34 cellular contexts compared by ENCODE assay signal in genomic region chr5:107367919-107368318, GRCh38.
"Had no signal": no experiment of that assay in that cellular context is flagged by ENCODE, and none has a peak within 500 bp of the region (broad histone marks: within the 10 kb centered on the region; RNA-seq: fewer than 3 reads in every experiment).

No MANE protein-coding gene starts in this region.

- H3K4me1 ChIP-seq: ascending aorta had no signal

- H3K9me3 ChIP-seq: ascending aorta, esophagus squamous epithelium, gastroesophageal sphincter had no signal

- H3K4me3 Mint-ChIP-seq: activated CD4-positive, alpha-beta memory T cell treated with anti-CD3 and anti-CD28 coated beads, Interleukin-2, amount 10 ng/mL, durations not matched to agents 7 days and 5 days; activated CD4-positive, alpha-beta T cell treated with anti-CD3 and anti-CD28 coated beads for 36 hours; activated CD4-positive, alpha-beta T cell treated with anti-CD3 and anti-CD28 coated beads, Interleukin-2, amount 10 ng/mL, durations not matched to agents 24 days and 14 days; activated naive CD4-positive, alpha-beta T cell treated with anti-CD3 and anti-CD28 coated beads, Interleukin-2, amount 10 ng/mL, durations not matched to agents 7 days and 5 days; activated naive CD8-positive, alpha-beta T cell treated with anti-CD3 and anti-CD28 coated beads, Interleukin-2, amount 10 ng/mL, durations not matched to agents 7 days and 5 days; activated T-cell treated with anti-CD3 and anti-CD28 coated beads, Interleukin-2, amount 50 U/mL, for 24 hours; activated T-cell treated with anti-CD3 and anti-CD28 coated beads, Interleukin-2, amount 50 U/mL, for 72 hours; central memory CD8-positive, alpha-beta T cell; dendritic cell treated with granulocyte-macrophage colony-stimulating factor and Interleukin-4, amounts not matched to agents 40 ng/mL and 50 ng/mL, for 4 days; effector memory CD8-positive, alpha-beta T cell; T-helper 17 cell; T-helper 2 cell treated with Interferon-gamma antibody and Interleukin-4, amounts not matched to agents 5 μg/mL and 100 μg/mL, for 36 hours had no signal

- H3K27ac ChIP-seq: ascending aorta, coronary artery, epithelial cell of prostate, esophagus squamous epithelium, gastroesophageal sphincter, WERI-Rb-1 had no signal

- H3K36me3 Mint-ChIP-seq: activated naive CD4-positive, alpha-beta T cell treated with anti-CD3 and anti-CD28 coated beads, Interleukin-2, amount 10 ng/mL, durations not matched to agents 7 days and 5 days; activated naive CD4-positive, alpha-beta T cell treated with anti-CD3 and anti-CD28 coated beads, Interleukin-2, amount 50 U/mL, for 72 hours; activated naive CD8-positive, alpha-beta T cell treated with anti-CD3 and anti-CD28 coated beads, Interleukin-2, amount 10 ng/mL, durations not matched to agents 7 days and 5 days; brain had no signal

- H3K4me1 Mint-ChIP-seq: activated naive CD8-positive, alpha-beta T cell treated with anti-CD3 and anti-CD28 coated beads, Interleukin-2, amount 10 ng/mL, durations not matched to agents 7 days and 5 days had no signal

- FAIRE-seq: bronchial epithelial cell, endometrium, endothelial cell of umbilical vein had no signal

- H3K4me3 ChIP-seq: ascending aorta, coronary artery, esophagus squamous epithelium, gastroesophageal sphincter had no signal

- H3K27ac Mint-ChIP-seq: activated CD4-positive, alpha-beta memory T cell treated with anti-CD3 and anti-CD28 coated beads, Interleukin-2, amount 10 ng/mL, durations not matched to agents 7 days and 5 days; activated CD4-positive, alpha-beta T cell treated with anti-CD3 and anti-CD28 coated beads for 36 hours; activated CD4-positive, alpha-beta T cell treated with anti-CD3 and anti-CD28 coated beads, Interleukin-2, amount 10 ng/mL, durations not matched to agents 24 days and 14 days; activated naive CD4-positive, alpha-beta T cell treated with anti-CD3 and anti-CD28 coated beads, Interleukin-2, amount 10 ng/mL, durations not matched to agents 7 days and 5 days; activated naive CD4-positive, alpha-beta T cell treated with anti-CD3 and anti-CD28 coated beads, Interleukin-2, amount 50 U/mL, for 72 hours; activated naive CD8-positive, alpha-beta T cell treated with anti-CD3 and anti-CD28 coated beads, Interleukin-2, amount 10 ng/mL, durations not matched to agents 7 days and 5 days; activated T-cell treated with anti-CD3 and anti-CD28 coated beads, Interleukin-2, amount 50 U/mL, for 24 hours; activated T-cell treated with anti-CD3 and anti-CD28 coated beads, Interleukin-2, amount 50 U/mL, for 72 hours; dendritic cell treated with granulocyte-macrophage colony-stimulating factor and Interleukin-4, amounts not matched to agents 40 ng/mL and 50 ng/mL, for 4 days; effector memory CD8-positive, alpha-beta T cell; T-helper 17 cell; T-helper 2 cell treated with Interferon-gamma antibody and Interleukin-4, amounts not matched to agents 5 μg/mL and 100 μg/mL, for 36 hours had no signal

- H3K9me3 Mint-ChIP-seq: activated CD4-positive, alpha-beta memory T cell treated with anti-CD3 and anti-CD28 coated beads, Interleukin-2, amount 10 ng/mL, durations not matched to agents 7 days and 5 days; activated CD4-positive, alpha-beta T cell treated with anti-CD3 and anti-CD28 coated beads, Interleukin-2, amount 10 ng/mL, durations not matched to agents 24 days and 14 days; activated naive CD4-positive, alpha-beta T cell treated with anti-CD3 and anti-CD28 coated beads, Interleukin-2, amount 10 ng/mL, durations not matched to agents 7 days and 5 days; activated T-cell treated with anti-CD3 and anti-CD28 coated beads, Interleukin-2, amount 50 U/mL, for 24 hours; brain; central memory CD8-positive, alpha-beta T cell; dendritic cell treated with granulocyte-macrophage colony-stimulating factor and Interleukin-4, amounts not matched to agents 40 ng/mL and 50 ng/mL, for 4 days; effector memory CD8-positive, alpha-beta T cell; T-helper 2 cell treated with Interferon-gamma antibody and Interleukin-4, amounts not matched to agents 5 μg/mL and 100 μg/mL, for 36 hours had no signal

- H3K27me3 ChIP-seq: ascending aorta, dorsolateral prefrontal cortex, esophagus squamous epithelium, gastroesophageal sphincter had no signal

- H3K27me3 Mint-ChIP-seq: activated CD4-positive, alpha-beta memory T cell treated with anti-CD3 and anti-CD28 coated beads, Interleukin-2, amount 10 ng/mL, durations not matched to agents 7 days and 5 days; activated naive CD4-positive, alpha-beta T cell treated with anti-CD3 and anti-CD28 coated beads, Interleukin-2, amount 10 ng/mL, durations not matched to agents 7 days and 5 days; central memory CD8-positive, alpha-beta T cell; dendritic cell treated with granulocyte-macrophage colony-stimulating factor and Interleukin-4, amounts not matched to agents 40 ng/mL and 50 ng/mL, for 4 days; effector memory CD8-positive, alpha-beta T cell had no signal

- H3K36me3 ChIP-seq: ascending aorta, esophagus squamous epithelium, gastroesophageal sphincter, WERI-Rb-1 had no signal

- DNase-seq: activated CD4-positive, alpha-beta memory T cell treated with anti-CD3 and anti-CD28 coated beads, Interleukin-2, amount 10 ng/mL, durations not matched to agents 7 days and 5 days; activated CD4-positive, alpha-beta T cell treated with anti-CD3 and anti-CD28 coated beads for 36 hours; activated CD4-positive, alpha-beta T cell treated with anti-CD3 and anti-CD28 coated beads, Interleukin-2, amount 10 ng/mL, durations not matched to agents 24 days and 14 days; activated CD4-positive, CD25-positive, alpha-beta regulatory T cell; activated CD4-positive, CD25-positive, alpha-beta regulatory T cell treated with anti-CD3 and anti-CD28 coated beads, Interleukin-2, amount 50 U/mL, for 72 hours; activated CD8-positive, alpha-beta memory T cell treated with anti-CD3 and anti-CD28 coated beads, Interleukin-2, amount 50 U/mL, for 48 hours; activated gamma-delta T cell; activated naive CD4-positive, alpha-beta T cell; activated naive CD4-positive, alpha-beta T cell treated with anti-CD3 and anti-CD28 coated beads, Interleukin-2, amount 10 ng/mL, durations not matched to agents 7 days and 5 days; activated naive CD8-positive, alpha-beta T cell treated with anti-CD3 and anti-CD28 coated beads, Interleukin-2, amount 10 ng/mL, durations not matched to agents 7 days and 5 days; activated T-cell treated with anti-CD3 and anti-CD28 coated beads for 4 hours; activated T-cell treated with anti-CD3 and anti-CD28 coated beads, Interleukin-2, amount 50 U/mL, for 24 hours; activated T-cell treated with anti-CD3 and anti-CD28 coated beads, Interleukin-2, amount 50 U/mL, for 72 hours; dorsolateral prefrontal cortex; effector CD4-positive, alpha-beta T cell; effector memory CD8-positive, alpha-beta T cell; esophagus squamous epithelium; foreskin melanocyte; T-helper 1 cell; T-helper 17 cell; T1000; WERI-Rb-1 had no signal
